Comparison of ENCODE assay signal across 13 cellular contexts in genomic region chr1:151159373-151159772, GRCh38. TPM values are rescaled to one million over a fixed set of nuclear protein-coding genes. Genes with fewer than 3 reads are reported as not detected.
A peak's percentile ranks its signal among the peaks of the same experiment; 100 is the strongest.
DNase-seq lines count a peak whose midpoint lies in the region; ATAC-seq and TF ChIP-seq lines count a peak whose summit lies in the region.
"Had no signal": no experiment of that assay in that cellular context is flagged by ENCODE, and none has a peak within 500 bp of the region (broad histone marks: within the 10 kb centered on the region; RNA-seq: fewer than 3 reads in every experiment).

No MANE protein-coding gene starts in this region.

- no peak for ATAC-seq in activated CD8-positive, alpha-beta memory T cell treated with anti-CD3 and anti-CD28 coated beads, Interleukin-2, amount 10 ng/mL, durations not matched to agents 7 days and 5 days

- H3K27me3 Mint-ChIP-seq in activated CD8-positive, alpha-beta memory T cell treated with anti-CD3 and anti-CD28 coated beads, Interleukin-2, amount 10 ng/mL, durations not matched to agents 7 days and 5 days: no peaks in the 10 kb centered on the region
- H3K27me3 Mint-ChIP-seq in chondrocyte (ENCODE audit: low read depth) (no peaks in the 10 kb centered on the region), neural progenitor cell (ENCODE audit: insufficient read depth, low read depth) (peaks cover 3% of the 10 kb centered on the region)

- peaks cover 2% of the 10 kb centered on the region for H3K4me1 ChIP-seq in neural progenitor cell
- H3K4me1 ChIP-seq: HAP-1 had no signal

- no peak overlapping the region for H2AFZ ChIP-seq in neural progenitor cell (replicated peaks)

- CTCF ChIA-PET in activated CD8-positive, alpha-beta memory T cell treated with anti-CD3 and anti-CD28 coated beads, Interleukin-2, amount 10 ng/mL, durations not matched to agents 7 days and 5 days (lab: Charles Lee): interaction anchor here (0.9 to 5.1 kb wide), 4 partner anchors 59 to 111 kb away, joined by 3 to 157 read pairs (median 4); partner anchors contain the start of genes C1orf56 and GABPB2

- H3K27ac ChIP-seq in skin epidermis: peak overlapping the region in 13 of 21 experiments; percentile 12 to 93 (median 52)
- no peak overlapping the region for H3K27ac ChIP-seq in neural progenitor cell

- H3K4me3 ChIP-seq in skin epidermis (no peak overlapping the region), neural progenitor cell (no peak overlapping the region)
- H3K4me3 ChIP-seq: HAP-1 had no signal

- H3K36me3 Mint-ChIP-seq in activated CD8-positive, alpha-beta memory T cell treated with anti-CD3 and anti-CD28 coated beads, Interleukin-2, amount 10 ng/mL, durations not matched to agents 7 days and 5 days: peaks cover 31% of the 10 kb centered on the region
- H3K36me3 Mint-ChIP-seq in chondrocyte (ENCODE audit: low read depth): peaks cover 16% of the 10 kb centered on the region
- H3K36me3 Mint-ChIP-seq in neural progenitor cell: peaks cover 20% of the 10 kb centered on the region

- DNase-seq in activated CD8-positive, alpha-beta memory T cell treated with anti-CD3 and anti-CD28 coated beads, Interleukin-2, amount 10 ng/mL, durations not matched to agents 7 days and 5 days: no peak
- no peak for DNase-seq in activated CD8-positive, alpha-beta memory T cell treated with anti-CD3 and anti-CD28 coated beads, Interleukin-2, amount 50 U/mL, for 48 hours
- DNase-seq in NCI-H69 (lab: John Stamatoyannopoulos, UW) (peak; percentile 13), chondrocyte (ENCODE audit: low spot score) (peak; percentile 12), germinal center (ENCODE audit: low spot score) (no peak), NCI-H2029 (lab: John Stamatoyannopoulos, UW) (no peak), neural progenitor cell (ENCODE audit: low spot score) (no peak)
- DNase-seq: activated CD4-positive, alpha-beta T cell treated with anti-CD3 and anti-CD28 coated beads, Interleukin-2, amount 50 U/mL, for 4 hours; foreskin melanocyte; kidney glomerular epithelial cell; NCI-H187 treated with DMSO at 0.1 percent for 48 hours had no signal

- no peaks in the 10 kb centered on the region for H3K27me3 ChIP-seq in neural progenitor cell

- no peak overlapping the region for H3K4me2 ChIP-seq in neural progenitor cell

- H3K36me3 ChIP-seq in neural progenitor cell: no peaks in the 10 kb centered on the region

- TF ChIP-seq CTCF in chondrocyte (IDR thresholded peaks at IDR 0.05) (no peak), neural progenitor cell (IDR thresholded peaks at IDR 0.05) (no peak)

- no peaks in the 10 kb centered on the region for H3K9me3 ChIP-seq in neural progenitor cell (ENCODE audit: low read depth)
- H3K9me3 ChIP-seq: HAP-1 had no signal

- peaks cover 67% of the 10 kb centered on the region for H3K4me1 Mint-ChIP-seq in activated CD8-positive, alpha-beta memory T cell treated with anti-CD3 and anti-CD28 coated beads, Interleukin-2, amount 10 ng/mL, durations not matched to agents 7 days and 5 days
- H3K4me1 Mint-ChIP-seq in chondrocyte (ENCODE audit: low read depth) (peaks cover 8% of the 10 kb centered on the region), neural progenitor cell (peaks cover 6% of the 10 kb centered on the region)

- H4K20me1 ChIP-seq in neural progenitor cell (ENCODE audit: low read depth): no peaks in the 10 kb centered on the region

- peaks cover 5% of the 10 kb centered on the region for H3K79me2 ChIP-seq in neural progenitor cell (ENCODE audit: low read depth)

- peak overlapping the region; percentile 32 for H3K27ac Mint-ChIP-seq in activated CD8-positive, alpha-beta memory T cell treated with anti-CD3 and anti-CD28 coated beads, Interleukin-2, amount 10 ng/mL, durations not matched to agents 7 days and 5 days
- H3K27ac Mint-ChIP-seq in chondrocyte (ENCODE audit: unreplicated experiment) (no peak overlapping the region), neural progenitor cell (no peak overlapping the region)

- no peak overlapping the region for H3K4me3 Mint-ChIP-seq in activated CD8-positive, alpha-beta memory T cell treated with anti-CD3 and anti-CD28 coated beads, Interleukin-2, amount 10 ng/mL, durations not matched to agents 7 days and 5 days
- no peak overlapping the region for H3K4me3 Mint-ChIP-seq in chondrocyte (ENCODE audit: unreplicated experiment)
- H3K4me3 Mint-ChIP-seq in neural progenitor cell: no peak overlapping the region

- no peak overlapping the region for H3K9ac ChIP-seq in neural progenitor cell

- peaks cover 7% of the 10 kb centered on the region for H3F3A ChIP-seq in neural progenitor cell (ENCODE audit: low read depth)

- no peaks in the 10 kb centered on the region for H3K9me3 Mint-ChIP-seq in activated CD8-positive, alpha-beta memory T cell treated with anti-CD3 and anti-CD28 coated beads, Interleukin-2, amount 10 ng/mL, durations not matched to agents 7 days and 5 days (ENCODE audit: low read depth)
- H3K9me3 Mint-ChIP-seq in chondrocyte (ENCODE audit: low read depth) (no peaks in the 10 kb centered on the region), neural progenitor cell (no peaks in the 10 kb centered on the region)

RNA-seq across cellular contexts. Expression of gene TNFAIP8L2, which starts 2.9 kb away (rescaled TPM):
- 10 to 100 TPM; 14.5 to 17.6 TPM for total RNA-seq in activated CD8-positive, alpha-beta memory T cell treated with anti-CD3 and anti-CD28 coated beads, Interleukin-2, amount 10 ng/mL, durations not matched to agents 7 days and 5 days
- total RNA-seq in chondrocyte: not detected in 3 replicates
- not detected in 2 replicates for total RNA-seq in neural progenitor cell (ENCODE audit: low replicate concordance)

RNA-seq across cellular contexts. Expression of gene LYSMD1, which starts 6.3 kb away (rescaled TPM):
- 1 to 10 TPM; 4.4 to 4.9 TPM for total RNA-seq in activated CD8-positive, alpha-beta memory T cell treated with anti-CD3 and anti-CD28 coated beads, Interleukin-2, amount 10 ng/mL, durations not matched to agents 7 days and 5 days
- 9.3 to 10.0 TPM (median 9.9 TPM) in 3 replicates for total RNA-seq in chondrocyte
- 15.5 and 18.9 TPM in 2 replicates for total RNA-seq in neural progenitor cell (ENCODE audit: low replicate concordance)

RNA-seq across cellular contexts. Expression of gene SCNM1, which starts 6.6 kb away (rescaled TPM):
- total RNA-seq in activated CD8-positive, alpha-beta memory T cell treated with anti-CD3 and anti-CD28 coated beads, Interleukin-2, amount 10 ng/mL, durations not matched to agents 7 days and 5 days: 10 to 100 TPM; 60.6 to 69.6 TPM
- 39.6 to 44.3 TPM (median 40.7 TPM) in 3 replicates for total RNA-seq in chondrocyte
- total RNA-seq in neural progenitor cell (ENCODE audit: low replicate concordance): 22.0 and 25.3 TPM in 2 replicates

RNA-seq across cellular contexts. Expression of gene SEMA6C, which starts 12.9 kb away (rescaled TPM):
- total RNA-seq in activated CD8-positive, alpha-beta memory T cell treated with anti-CD3 and anti-CD28 coated beads, Interleukin-2, amount 10 ng/mL, durations not matched to agents 7 days and 5 days: 1 to 10 TPM in 1 of 2 experiments, under 1 TPM in 1; 0.84 to 1.7 TPM
- 7.0 to 9.2 TPM (median 8.9 TPM) in 3 replicates for total RNA-seq in chondrocyte
- 5.6 and 12.1 TPM in 2 replicates for total RNA-seq in neural progenitor cell (ENCODE audit: low replicate concordance)

RNA-seq across cellular contexts. Expression of gene TMOD4, which starts 16.4 kb away (rescaled TPM):
- total RNA-seq in activated CD8-positive, alpha-beta memory T cell treated with anti-CD3 and anti-CD28 coated beads, Interleukin-2, amount 10 ng/mL, durations not matched to agents 7 days and 5 days: 1 to 10 TPM; 2.9 to 3.6 TPM
- 0.60 to 1.9 TPM in 2 of 3 replicates, not detected in the other for total RNA-seq in chondrocyte
- not detected in 2 replicates for total RNA-seq in neural progenitor cell (ENCODE audit: low replicate concordance)

Comparison
In these comparisons a context has a peak if more than half of its experiments do, and no peak if none do; other contexts are left out.
1. DNase-seq: peak in NCI-H69 (single experiment) and chondrocyte (single experiment); none in activated CD8-positive, alpha-beta memory T cell treated with anti-CD3 and anti-CD28 coated beads, Interleukin-2, amount 10 ng/mL, durations not matched to agents 7 days and 5 days (single experiment), activated CD8-positive, alpha-beta memory T cell treated with anti-CD3 and anti-CD28 coated beads, Interleukin-2, amount 50 U/mL, for 48 hours (single experiment), germinal center (single experiment), NCI-H2029 (single experiment) and neural progenitor cell (single experiment).
2. RNA of gene TNFAIP8L2, which starts 2.9 kb away (total RNA-seq): 14.5 to 17.6 TPM in activated CD8-positive, alpha-beta memory T cell treated with anti-CD3 and anti-CD28 coated beads, Interleukin-2, amount 10 ng/mL, durations not matched to agents 7 days and 5 days; not detected in chondrocyte and not detected in neural progenitor cell; every median in the first group is over 10 times any median in the second.